In the genomic region with DNA sequence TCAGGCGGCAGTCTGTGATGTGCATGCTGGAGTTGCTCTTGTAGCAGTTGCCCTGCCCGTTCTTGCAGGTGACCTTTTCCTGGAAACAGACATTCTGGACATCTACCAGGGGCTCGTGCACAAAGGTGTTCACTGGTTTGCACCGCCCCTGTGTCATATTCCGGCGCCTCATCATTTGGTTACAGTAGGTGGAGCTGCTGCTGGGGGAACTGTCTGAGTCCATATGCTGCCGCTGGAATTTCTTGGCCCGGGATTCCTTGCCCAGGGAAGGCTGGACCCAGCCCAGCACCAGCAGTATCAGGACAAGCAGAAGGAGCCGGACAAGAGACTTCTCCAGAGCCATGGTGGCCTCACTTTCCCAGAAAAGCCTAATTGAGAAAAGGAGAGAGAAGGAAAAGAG, we compare ENCODE assay signal across 14 cellular contexts. TPM values are rescaled to one million over a fixed set of nuclear protein-coding genes. Genes with fewer than 3 reads are reported as not detected.
DNase-seq lines count a peak whose midpoint lies in the region; ATAC-seq and TF ChIP-seq lines count a peak whose summit lies in the region.
"Had no signal": no experiment of that assay in that cellular context is flagged by ENCODE, and none has a peak within 500 bp of the region (broad histone marks: within the 10 kb centered on the region; RNA-seq: fewer than 3 reads in every experiment).

No MANE protein-coding gene starts in this region.

- no peak for ATAC-seq in GM18873 (IDR thresholded peaks at IDR 0.05; ENCODE audit: low FRiP score, unreplicated experiment)
- no peak for ATAC-seq in stimulated activated naive CD8-positive, alpha-beta T cell treated with anti-CD3 and anti-CD28 coated beads, Interleukin-15, Interleukin-2, amounts not matched to agents 100 U/mL and 50 U/mL, for 24 hours
- ATAC-seq: activated naive CD4-positive, alpha-beta T cell treated with anti-CD3 and anti-CD28 coated beads, Interleukin-2, amount 50 U/mL, for 72 hours had no signal

- DNase-seq in Daoy (ENCODE audit: low read depth), result peak; percentile 41
- peak; percentile 59 for DNase-seq in medulla oblongata (ENCODE audit: extremely low spot score)
- peak; percentile 66 for DNase-seq in stomach
- no peak for DNase-seq in thyroid gland
- DNase-seq in stimulated activated naive CD8-positive, alpha-beta T cell treated with anti-CD3 and anti-CD28 coated beads, Interleukin-15, Interleukin-2, amounts not matched to agents 100 U/mL and 50 U/mL, for 24 hours, result no peak
- DNase-seq in activated CD4-positive, alpha-beta T cell treated with anti-CD3 and anti-CD28 coated beads for 48 hours, result no peak
- DNase-seq: activated CD4-positive, alpha-beta T cell treated with anti-CD3 and anti-CD28 coated beads, Interleukin-2, amount 50 U/mL, for 48 hours; BE2C; effector memory CD4-positive, alpha-beta T cell; IMR-90; NCI-H187 treated with DMSO at 0.1 percent for 48 hours had no signal

- H3K9me3 ChIP-seq in duodenal mucosa (ENCODE audit: control insufficient read depth in 1 of 2, low read length in 2 of 2), result no peaks in the 10 kb centered on the region
- no peaks in the 10 kb centered on the region for H3K9me3 ChIP-seq in stomach
- H3K9me3 ChIP-seq in thyroid gland, result no peaks in the 10 kb centered on the region
- H3K9me3 ChIP-seq: BE2C had no signal

- H3K4me1 ChIP-seq in duodenal mucosa (ENCODE audit: control insufficient read depth in 1 of 2, insufficient read depth in 2 of 2, low read length in 2 of 2) (peaks cover 23 to 34% of the 10 kb centered on the region in 2 donors), stomach (peaks cover 4 to 65% (median 27%) of the 10 kb centered on the region in 4 donors), thyroid gland (no peaks in the 10 kb centered on the region)
- H3K4me1 ChIP-seq: BE2C had no signal

- intact Hi-C loops in stomach (cut with DNase I; ENCODE audit: low total_unique reads) (no loop called here), thyroid gland (cut with DNase I) (no loop called here)

- TF ChIP-seq POLR2A in stomach (IDR thresholded peaks at IDR 0.05) (no peak), thyroid gland (IDR thresholded peaks at IDR 0.05) (no peak)

- H3K9ac ChIP-seq in duodenal mucosa (ENCODE audit: low read depth in 1 of 2, low read length in 2 of 2), result peak overlapping the region; percentile 4 to 55

- WGBS in stomach, 5 donors, result 18 to 38% (median 20%) methylated on average over 6 to 9 of the region's 9 CpGs
- 52 to 73% methylated on average over 4 to 9 of the region's 9 CpGs for WGBS in thyroid gland, 2 donors

- H3K4me3 ChIP-seq in duodenal mucosa (ENCODE audit: low read depth in 1 of 2, low read length in 2 of 2) (peak overlapping the region; percentile 24 to 74), stomach (peak overlapping the region; percentile 36 to 50 (median 44)), thyroid gland (replicated peaks in 1 of 3) (no peak overlapping the region)

- no peaks in the 10 kb centered on the region for H3K36me3 ChIP-seq in duodenal mucosa (ENCODE audit: control insufficient read depth in 1 of 2, insufficient read depth in 2 of 2, low read length in 2 of 2)
- no peaks in the 10 kb centered on the region for H3K36me3 ChIP-seq in stomach
- no peaks in the 10 kb centered on the region for H3K36me3 ChIP-seq in thyroid gland
- H3K36me3 ChIP-seq: BE2C had no signal

- H3K27ac ChIP-seq in duodenal mucosa (ENCODE audit: low read depth, low read length), result no peak overlapping the region
- peak overlapping the region; percentile 73 to 86 (median 83) for H3K27ac ChIP-seq in stomach
- peak overlapping the region in 1 of 3 donors; percentile 33 for H3K27ac ChIP-seq in thyroid gland

- TF ChIP-seq CTCF in stomach (IDR thresholded peaks at IDR 0.05) (no peak), thyroid gland (IDR thresholded peaks at IDR 0.05) (no peak)

- H3K27me3 ChIP-seq in duodenal mucosa (ENCODE audit: control insufficient read depth in 1 of 2, insufficient read depth in 2 of 2, low read length in 2 of 2) (no peaks in the 10 kb centered on the region), stomach (no peaks in the 10 kb centered on the region), thyroid gland (no peaks in the 10 kb centered on the region)

- no peak for TF ChIP-seq EP300 in stomach (IDR thresholded peaks at IDR 0.05)

RNA-seq across cellular contexts. Expression of gene RNASE1, which starts 0.9 kb away (rescaled TPM):
- total RNA-seq in Daoy (2014; rRNA removed; shearing (Covaris generic)), result 1.9 and 6.0 TPM in 2 replicates
- total RNA-seq in stomach (100 to 1,000 TPM in 4 of 5 donors, 10 to 100 TPM in 1; 51.6 to 604 (median 237) TPM), thyroid gland (100 to 1,000 TPM in 2 of 4 donors, 10 to 100 TPM in 2; 69.0 to 208 (median 133) TPM)
- 100 to 1,000 TPM; 129 to 404 (median 237) TPM for polyA plus RNA-seq in stomach
- total RNA-seq: activated naive CD4-positive, alpha-beta T cell treated with anti-CD3 and anti-CD28 coated beads, Interleukin-2, amount 50 U/mL, for 72 hours; IMR-90 had no signal
- polyA plus RNA-seq: IMR-90 had no signal

RNA-seq across cellular contexts. Expression of gene RNASE6, which starts 20.7 kb away (rescaled TPM):
- total RNA-seq in Daoy (2014; rRNA removed; shearing (Covaris generic)), result 0.23 TPM in 1 of 2 replicates, not detected in the other
- total RNA-seq in stomach (10 to 100 TPM in 1 of 5 donors, 1 to 10 TPM in 2, not detected in 2; 2.9 to 13.3 (median 8.4) TPM), thyroid gland (10 to 100 TPM in 1 of 4 donors, 1 to 10 TPM in 3; 1.8 to 13.2 (median 6.2) TPM)
- polyA plus RNA-seq in stomach, result 1 to 10 TPM; 4.7 to 8.2 (median 5.0) TPM
- total RNA-seq: IMR-90 had no signal
- polyA plus RNA-seq: IMR-90 had no signal

RNA-seq across cellular contexts. Expression of gene EDDM3B, which starts 33.5 kb away (rescaled TPM):
- not detected in 2 replicates for total RNA-seq in Daoy (2014; rRNA removed; shearing (Covaris generic))
- not detected for total RNA-seq in stomach
- polyA plus RNA-seq in stomach, result not detected
- total RNA-seq in thyroid gland, result not detected
- total RNA-seq: activated naive CD4-positive, alpha-beta T cell treated with anti-CD3 and anti-CD28 coated beads, Interleukin-2, amount 50 U/mL, for 72 hours; IMR-90 had no signal
- polyA plus RNA-seq: IMR-90 had no signal

RNA-seq across cellular contexts. Expression of gene EDDM3A, which starts 56.0 kb away (rescaled TPM):
- total RNA-seq in Daoy (2014; rRNA removed; shearing (Covaris generic)), result not detected in 2 replicates
- total RNA-seq in stomach (not detected), thyroid gland (not detected)
- under 1 TPM in 1 of 3 donors, not detected in 2; 0.38 TPM for polyA plus RNA-seq in stomach
- total RNA-seq: activated naive CD4-positive, alpha-beta T cell treated with anti-CD3 and anti-CD28 coated beads, Interleukin-2, amount 50 U/mL, for 72 hours; IMR-90 had no signal
- polyA plus RNA-seq: IMR-90 had no signal

Comparison
In these comparisons a context has a peak if more than half of its experiments do, and no peak if none do; other contexts are left out.
1. DNase-seq: peak in Daoy (single experiment), medulla oblongata (single experiment) and stomach (single experiment); none in thyroid gland (0 of 2), stimulated activated naive CD8-positive, alpha-beta T cell treated with anti-CD3 and anti-CD28 coated beads, Interleukin-15, Interleukin-2, amounts not matched to agents 100 U/mL and 50 U/mL, for 24 hours (single experiment) and activated CD4-positive, alpha-beta T cell treated with anti-CD3 and anti-CD28 coated beads for 48 hours (single experiment).
2. H3K4me3 ChIP-seq: peak in duodenal mucosa (2 of 2) and stomach (4 of 4); none in thyroid gland (0 of 3).